16 cellular contexts compared by ENCODE assay signal in genomic region chr6:125794342-125795137, GRCh38. TPM values are rescaled to one million over a fixed set of nuclear protein-coding genes. Genes with fewer than 3 reads are reported as not detected.
A peak's percentile ranks its signal among the peaks of the same experiment; 100 is the strongest.
DNase-seq lines count a peak whose midpoint lies in the region; ATAC-seq, FAIRE-seq and TF ChIP-seq lines count a peak whose summit lies in the region.
"Had no signal": no experiment of that assay in that cellular context is flagged by ENCODE, and none has a peak within 500 bp of the region (broad histone marks: within the 10 kb centered on the region; RNA-seq: fewer than 3 reads in every experiment).

No MANE protein-coding gene starts in this region.

- H3K23ac ChIP-seq in mesenchymal stem cell (ENCODE audit: low read length in 2 of 2): no peak overlapping the region

- H3K4ac ChIP-seq in mesenchymal stem cell (ENCODE audit: low read depth in 1 of 2, low read length in 2 of 2): no peak overlapping the region

- no peak for TF ChIP-seq CTCF in OCI-LY7 (conservative IDR thresholded peaks at IDR 0.05; ENCODE audit: low read length)

- H2BK12ac ChIP-seq in mesenchymal stem cell (ENCODE audit: low read length in 2 of 2): no peak overlapping the region

- no peaks in the 10 kb centered on the region for H3K27me3 ChIP-seq in mesenchymal stem cell (ENCODE audit: control insufficient read depth in 1 of 2, insufficient read depth in 1 of 2, low read length in 2 of 2)
- H3K27me3 ChIP-seq: MG63, right lobe of liver had no signal

- H3K9me3 ChIP-seq in OCI-LY7 (ENCODE audit: low read length): no peaks in the 10 kb centered on the region
- H3K9me3 ChIP-seq in mesenchymal stem cell (ENCODE audit: control insufficient read depth, low read length): no peaks in the 10 kb centered on the region
- H3K9me3 ChIP-seq: MG63, right lobe of liver had no signal

- no peak overlapping the region for H2BK120ac ChIP-seq in mesenchymal stem cell (ENCODE audit: low read depth, low read length)

- H3K27me3 Mint-ChIP-seq in central memory CD8-positive, alpha-beta T cell: no peaks in the 10 kb centered on the region
- H3K27me3 Mint-ChIP-seq: dendritic cell treated with granulocyte-macrophage colony-stimulating factor and Interleukin-4, amounts not matched to agents 40 ng/mL and 50 ng/mL, for 4 days had no signal

- H3K79me1 ChIP-seq in mesenchymal stem cell (replicated peaks; ENCODE audit: low read length, poor library complexity, severe bottlenecking): peaks cover 6% of the 10 kb centered on the region

- no peak overlapping the region for H2AK5ac ChIP-seq in mesenchymal stem cell (ENCODE audit: low read length, severe bottlenecking)

- H3K4me1 ChIP-seq in OCI-LY7 (ENCODE audit: insufficient read depth, low read length, poor library complexity, severe bottlenecking): peaks cover 81% of the 10 kb centered on the region
- H3K4me1 ChIP-seq in mesenchymal stem cell (ENCODE audit: control insufficient read depth, insufficient read depth, low read depth, low read length): peaks cover 7% of the 10 kb centered on the region

- TF ChIP-seq POLR2A in GM12891 (IDR thresholded peaks at IDR 0.05; ENCODE audit: low read depth, low read length): no peak

- no peak overlapping the region for H3K27ac Mint-ChIP-seq in central memory CD8-positive, alpha-beta T cell (ENCODE audit: low read depth)
- H3K27ac Mint-ChIP-seq: dendritic cell treated with granulocyte-macrophage colony-stimulating factor and Interleukin-4, amounts not matched to agents 40 ng/mL and 50 ng/mL, for 4 days had no signal

- H3K27ac ChIP-seq in OCI-LY7 (ENCODE audit: low read depth, low read length, poor library complexity, severe bottlenecking) (peak overlapping the region; percentile 97), mesenchymal stem cell (ENCODE audit: low read length, poor library complexity, severe bottlenecking) (no peak overlapping the region)
- H3K27ac ChIP-seq: right lobe of liver had no signal

- no peak overlapping the region for H2BK15ac ChIP-seq in mesenchymal stem cell (ENCODE audit: low read depth, poor library complexity, severe bottlenecking)

- H3K9me2 ChIP-seq in OCI-LY7 (ENCODE audit: insufficient read depth, low read length): no peaks in the 10 kb centered on the region

- peaks cover 7% of the 10 kb centered on the region; the same call in 1 of the 2 replicates for H3K36me3 ChIP-seq in OCI-LY7 (ENCODE audit: insufficient read depth, low read length)
- peaks cover 0 to 16% of the 10 kb centered on the region in 2 experiments for H3K36me3 ChIP-seq in mesenchymal stem cell (ENCODE audit: control insufficient read depth in 1 of 2, insufficient read depth in 2 of 2, low read depth in 1 of 2, low read length in 2 of 2)
- H3K36me3 ChIP-seq: MG63, right lobe of liver had no signal

- no peak overlapping the region for H3K18ac ChIP-seq in mesenchymal stem cell (ENCODE audit: low read depth in 1 of 2, low read length in 2 of 2)

- H3K9me3 Mint-ChIP-seq in central memory CD8-positive, alpha-beta T cell: no peaks in the 10 kb centered on the region
- H3K9me3 Mint-ChIP-seq: dendritic cell treated with granulocyte-macrophage colony-stimulating factor and Interleukin-4, amounts not matched to agents 40 ng/mL and 50 ng/mL, for 4 days; naive B cell had no signal

- H4K91ac ChIP-seq in mesenchymal stem cell (ENCODE audit: low read length): no peak overlapping the region

- peak overlapping the region; percentile 96 for H3K4me2 ChIP-seq in OCI-LY7 (ENCODE audit: low read length)
- H3K4me2 ChIP-seq in mesenchymal stem cell (ENCODE audit: low read length, poor library complexity, severe bottlenecking): no peak overlapping the region

- H4K8ac ChIP-seq in mesenchymal stem cell (ENCODE audit: low read length): no peak overlapping the region

- H3K14ac ChIP-seq in mesenchymal stem cell (ENCODE audit: low read length in 2 of 2): no peak overlapping the region

- WGBS in mesenchymal stem cell: no CpG with 5 or more reads among the region's 5 CpGs

- ATAC-seq in central memory CD8-positive, alpha-beta T cell (replicated peaks; ENCODE audit: extremely low read depth, poor library complexity, severe bottlenecking): no peak
- ATAC-seq: left colon, right lobe of liver had no signal

- H3K4me1 Mint-ChIP-seq in central memory CD8-positive, alpha-beta T cell: peaks cover 62% of the 10 kb centered on the region

- no peaks in the 10 kb centered on the region; the same call in 1 of the 2 replicates for H4K20me1 ChIP-seq in OCI-LY7 (ENCODE audit: insufficient read depth, low read length)

- H3K79me2 ChIP-seq in OCI-LY7 (ENCODE audit: insufficient read depth, low read depth, low read length): peaks cover 82% of the 10 kb centered on the region

- DNase-seq in EL: peak; percentile 41
- DNase-seq in OCI-LY7 (ENCODE audit: low spot score): no peak
- DNase-seq in central memory CD8-positive, alpha-beta T cell (ENCODE audit: low spot score in 2 of 2): no peak
- no peak for DNase-seq in mesenchymal stem cell
- no peak for DNase-seq in UCSD-AML1 (lab: John Stamatoyannopoulos, UW; ENCODE audit: unreplicated experiment)
- no peak for DNase-seq in GM12891 (ENCODE audit: insufficient read length, low spot score)
- no peak for DNase-seq in T-helper 1 cell
- DNase-seq: activated gamma-delta T cell treated with Interleukin-2 at 50 U/mL for 16 hours; left colon; MG63; naive B cell; NCI-H2171 treated with DMSO at 0.1 percent for 48 hours; NK-92 treated with Interleukin-12 subunit alpha and Interleukin-12 subunit beta, amount 100 ng/mL, for 24 hours; right lobe of liver; SW 1271 had no signal

- peak overlapping the region; percentile 52 for H3K4me3 Mint-ChIP-seq in central memory CD8-positive, alpha-beta T cell
- H3K4me3 Mint-ChIP-seq: dendritic cell treated with granulocyte-macrophage colony-stimulating factor and Interleukin-4, amounts not matched to agents 40 ng/mL and 50 ng/mL, for 4 days had no signal

- H3K9ac ChIP-seq in mesenchymal stem cell (ENCODE audit: low read length): peak overlapping the region; percentile 90

- H3K4me3 ChIP-seq in OCI-LY7 (ENCODE audit: low read depth, low read length, poor library complexity, severe bottlenecking) (no peak overlapping the region), mesenchymal stem cell (ENCODE audit: insufficient read depth in 1 of 2, low read depth in 1 of 2, low read length in 2 of 2) (peak overlapping the region in 1 of 2 experiments; percentile 97)
- H3K4me3 ChIP-seq: MG63, right lobe of liver had no signal

- peaks cover 14% of the 10 kb centered on the region for H3K36me3 Mint-ChIP-seq in central memory CD8-positive, alpha-beta T cell (ENCODE audit: insufficient read depth)
- H3K36me3 Mint-ChIP-seq: naive B cell had no signal

- H2BK5ac ChIP-seq in mesenchymal stem cell (ENCODE audit: low read depth, low read length, poor library complexity, severe bottlenecking): no peak overlapping the region

- no TSS peak for BruUV-seq in OCI-LY7 (replicated peaks; lab: Mats Ljungman, UMichigan)

- H2AFZ ChIP-seq in OCI-LY7 (ENCODE audit: low read length) (no peak overlapping the region; the same call in 1 of the 2 replicates), mesenchymal stem cell (ENCODE audit: low read depth, low read length) (no peak overlapping the region)

- CTCF ChIA-PET in OCI-LY7 (lab: Charles Lee; ENCODE audit: unreplicated experiment): interaction anchor here (1.8 kb wide), 1 partner anchor 13 kb away, joined by 10 read pairs; no protein-coding TSS in a partner anchor

- intact Hi-C loops in OCI-LY7 (cut with micrococcal nuclease; ENCODE audit: unreplicated experiment): loop anchor here (5.0 to 10.0 kb wide), 3 partner anchors 63 to 1550 kb away; partner anchors contain the start of gene ECHDC1

- POLR2A ChIA-PET in OCI-LY7 (lab: Charles Lee): interaction anchor here (0.7 to 8.5 kb wide), 10 partner anchors 10 to 162 kb away, joined by 3 to 106 read pairs (median 6); partner anchors contain the start of gene HINT3

- no peak for FAIRE-seq in GM12891 (lab: Jason Lieb, UNC)

TF ChIP-seq in GM12891, 5 proteins besides CTCF, POLR2A, EP300 and RAD21:
- no peak for TF ChIP-seq SPI1 (IDR thresholded peaks at IDR 0.05; ENCODE audit: low read depth, low read length)
- no peak for TF ChIP-seq PAX5 (IDR thresholded peaks at IDR 0.05; ENCODE audit: insufficient read depth, low read length, severe bottlenecking)
- TF ChIP-seq TAF1 (IDR thresholded peaks at IDR 0.05; ENCODE audit: low read depth, low read length): no peak
- no peak for TF ChIP-seq POU2F2 (IDR thresholded peaks at IDR 0.05; ENCODE audit: low read depth, low read length)
- no peak for TF ChIP-seq POLR2AphosphoS5 (IDR thresholded peaks at IDR 0.05; ENCODE audit: low read depth, low read length)
TF ChIP-seq in GM12891: peak in this region for 0.

RNA-seq across cellular contexts. Expression of gene NCOA7, which starts 3.8 kb away (rescaled TPM):
- 14.8 and 18.1 TPM in 2 replicates for total RNA-seq in OCI-LY7 (2014; rRNA removed; shearing (Covaris generic))
- 49.0 and 52.2 TPM in 2 replicates for total RNA-seq in OCI-LY7 (2022)
- polyA plus RNA-seq in mesenchymal stem cell (2013, experiment 1 of 2): 22.8 TPM
- 21.7 TPM for polyA plus RNA-seq in mesenchymal stem cell (2013, experiment 2 of 2)
- polyA plus RNA-seq in GM12891 (2012; ENCODE audit: low read depth, missing spikeins): 25.1 TPM

RNA-seq across cellular contexts. Expression of gene HEY2, which starts 45.1 kb away (rescaled TPM):
- total RNA-seq in OCI-LY7 (2014; rRNA removed; shearing (Covaris generic)): 0.23 and 0.32 TPM in 2 replicates
- 1.3 and 2.0 TPM in 2 replicates for total RNA-seq in OCI-LY7 (2022)
- polyA plus RNA-seq in mesenchymal stem cell (2013, experiment 1 of 2): 0.29 TPM
- 0.25 TPM for polyA plus RNA-seq in mesenchymal stem cell (2013, experiment 2 of 2)
- 0.14 TPM for polyA plus RNA-seq in GM12891 (2012; ENCODE audit: low read depth, missing spikeins)
